8 cellular contexts compared by ENCODE assay signal in the genomic region with DNA sequence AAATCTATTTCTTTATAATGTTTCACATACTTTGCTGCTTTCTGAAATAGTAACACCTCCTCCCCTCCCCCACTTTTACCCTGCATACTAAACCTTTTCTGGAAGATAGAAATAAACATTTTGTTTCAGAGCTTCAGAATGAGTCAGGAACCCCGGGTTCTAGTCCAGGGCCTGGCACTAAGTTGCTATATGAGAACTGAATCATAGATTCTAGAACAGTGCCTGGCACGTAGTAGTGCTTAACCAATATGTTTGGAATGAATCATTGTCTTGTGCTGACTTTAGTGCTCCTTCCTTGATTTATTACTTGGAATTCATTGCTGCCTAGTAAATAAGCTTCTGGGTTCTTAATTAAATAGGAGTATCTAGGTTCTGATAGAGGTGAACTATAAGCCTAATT. TPM values are rescaled to one million over a fixed set of nuclear protein-coding genes. Genes with fewer than 3 reads are reported as not detected.
DNase-seq lines count a peak whose midpoint lies in the region; ATAC-seq and TF ChIP-seq lines count a peak whose summit lies in the region.

No MANE protein-coding gene starts in this region.

- H3K36me3 ChIP-seq in mucosa of descending colon (ENCODE audit: low read depth): no peaks in the 10 kb centered on the region

- no peak for TF ChIP-seq CTCF in mucosa of descending colon (IDR thresholded peaks at IDR 0.05)

- DNase-seq in ACHN (peak; percentile 58), mucosa of descending colon (no peak), caudate nucleus (lab: John Stamatoyannopoulos, UW) (no peak)
- peak; percentile 44 for DNase-seq in activated naive CD4-positive, alpha-beta T cell treated with anti-CD3 and anti-CD28 coated beads, Interleukin-2, amount 50 U/mL, for 16 hours

- H3K4me3 ChIP-seq in mucosa of descending colon: no peak overlapping the region

- intact Hi-C loops in mucosa of descending colon (cut with DNase I, micrococcal nuclease): no loop called here

- peaks cover 42% of the 10 kb centered on the region for H3K4me1 ChIP-seq in mucosa of descending colon (ENCODE audit: low read depth)

- H3K27ac ChIP-seq in caudate nucleus (ENCODE audit: low read depth, low read length): no peak overlapping the region

- in situ Hi-C loops in ACHN (cut with HindIII; ENCODE audit: low pct_ligation_motif_present, low pct_unique_long_range_greater_than_20kb, low sequenced_read_pairs): no loop called here

- H3K9me3 ChIP-seq in mucosa of descending colon: no peaks in the 10 kb centered on the region

- ATAC-seq in HG03342 (IDR thresholded peaks at IDR 0.05; ENCODE audit: unreplicated experiment) (peak; percentile 58), mucosa of descending colon (peak; percentile 88), GM19467 (IDR thresholded peaks at IDR 0.05; ENCODE audit: unreplicated experiment) (no peak), GM19452 (IDR thresholded peaks at IDR 0.05; ENCODE audit: unreplicated experiment) (no peak), HG02798 (IDR thresholded peaks at IDR 0.05; ENCODE audit: poor library complexity, unreplicated experiment) (no peak)

RNA-seq across cellular contexts. Expression of a gene that starts 18.4 kb away (rescaled TPM):
- total RNA-seq in mucosa of descending colon: 100 to 1,000 TPM in 1 of 3 donors, 10 to 100 TPM in 2; 57.1 to 124 (median 70.2) TPM

Comparison
In these comparisons a context has a peak if more than half of its experiments do, and no peak if none do; other contexts are left out.
1. DNase-seq: peak in ACHN (single experiment) and activated naive CD4-positive, alpha-beta T cell treated with anti-CD3 and anti-CD28 coated beads, Interleukin-2, amount 50 U/mL, for 16 hours (single experiment); none in mucosa of descending colon (0 of 3) and caudate nucleus (0 of 61).
2. ATAC-seq: peak in HG03342 (single experiment) and mucosa of descending colon (single experiment); none in GM19467 (single experiment), GM19452 (single experiment) and HG02798 (single experiment).